Comparison of ENCODE assay signal across 32 cellular contexts in the genomic region with DNA sequence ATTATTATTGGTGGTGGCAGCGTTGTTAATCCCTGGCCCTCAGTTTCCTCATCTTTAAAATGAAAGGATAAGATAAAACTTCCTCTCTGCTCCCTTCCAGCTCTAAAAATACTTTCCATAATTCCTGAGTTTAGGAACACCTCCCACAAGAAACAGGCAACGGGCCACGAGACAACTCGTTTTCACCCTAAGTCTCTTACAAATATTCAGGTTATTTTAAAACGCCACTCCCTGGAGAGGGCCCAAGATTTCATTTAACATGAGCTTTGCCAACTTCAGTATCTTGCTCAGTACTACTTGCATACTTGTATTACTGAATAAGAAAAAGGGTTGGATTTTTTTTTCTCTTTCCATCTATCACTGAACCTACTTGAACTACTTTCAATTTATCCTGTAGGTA.
"Had no signal": no experiment of that assay in that cellular context is flagged by ENCODE, and none has a peak within 500 bp of the region (broad histone marks: within the 10 kb centered on the region; RNA-seq: fewer than 3 reads in every experiment).

No MANE protein-coding gene starts in this region.

- H3K4me1 ChIP-seq: adrenal gland, body of pancreas, breast epithelium had no signal

- ATAC-seq: activated CD8-positive, alpha-beta T cell treated with anti-CD3 and anti-CD28 coated beads for 36 hours; activated naive CD4-positive, alpha-beta T cell treated with anti-CD3 and anti-CD28 coated beads, Interleukin-2, amount 50 U/mL, for 72 hours; activated T-cell treated with anti-CD3 and anti-CD28 coated beads, Interleukin-2, amount 50 U/mL, for 4 hours; activated T-cell treated with anti-CD3 and anti-CD28 coated beads, Interleukin-2, amount 50 U/mL, for 72 hours; activated T-helper 17 cell treated with anti-CD3 and anti-CD28 coated beads, Interleukin-2, amount 50 U/mL, for 72 hours; body of pancreas; T-cell; T-helper 17 cell had no signal

- H3K36me3 ChIP-seq: adrenal gland, brain microvascular endothelial cell, breast epithelium had no signal

- H3K27ac ChIP-seq: adrenal gland, body of pancreas, brain microvascular endothelial cell, breast epithelium, VCaP had no signal

- H3K9me3 ChIP-seq: adrenal gland, body of pancreas, breast epithelium had no signal

- DNase-seq: activated B cell treated with CpG ODN at 0.5 μM for 24 hours; activated CD4-positive, alpha-beta memory T cell treated with anti-CD3 and anti-CD28 coated beads for 36 hours; activated CD4-positive, alpha-beta T cell treated with anti-CD3 and anti-CD28 coated beads for 4 hours; activated CD4-positive, alpha-beta T cell treated with anti-CD3 and anti-CD28 coated beads, Interleukin-2, amount 10 ng/mL, durations not matched to agents 24 days and 14 days; activated CD4-positive, alpha-beta T cell treated with anti-CD3 and anti-CD28 coated beads, Interleukin-2, amount 50 U/mL, for 1 hour; activated CD4-positive, alpha-beta T cell treated with anti-CD3 and anti-CD28 coated beads, Interleukin-2, amount 50 U/mL, for 4 hours; activated CD4-positive, CD25-positive, alpha-beta regulatory T cell treated with anti-CD3 and anti-CD28 coated beads, Interleukin-2, amount 50 U/mL, for 72 hours; activated CD8-positive, alpha-beta memory T cell treated with anti-CD3 and anti-CD28 coated beads, Interleukin-2, amount 50 U/mL, for 4 hours; activated CD8-positive, alpha-beta T cell treated with anti-CD3 and anti-CD28 coated beads for 36 hours; activated effector memory CD4-positive, alpha-beta T cell treated with anti-CD3 and anti-CD28 coated beads, Interleukin-2, amount 50 U/mL, for 16 hours; activated gamma-delta T cell treated with Interleukin-2 at 50 U/mL for 16 hours; activated naive CD4-positive, alpha-beta T cell; activated naive CD4-positive, alpha-beta T cell treated with anti-CD3 and anti-CD28 coated beads for 36 hours; activated naive CD4-positive, alpha-beta T cell treated with anti-CD3 and anti-CD28 coated beads, Interleukin-2, amount 50 U/mL, for 16 hours; activated naive CD8-positive, alpha-beta T cell treated with anti-CD3 and anti-CD28 coated beads for 36 hours; activated T-cell treated with anti-CD3 and anti-CD28 coated beads for 4 hours; activated T-cell treated with anti-CD3 and anti-CD28 coated beads, Interleukin-2, amount 50 U/mL, for 1 hour; activated T-cell treated with anti-CD3 and anti-CD28 coated beads, Interleukin-2, amount 50 U/mL, for 4 hours; activated T-cell treated with anti-CD3 and anti-CD28 coated beads, Interleukin-2, amount 50 U/mL, for 72 hours; adrenal gland; amniotic stem cell; aorta; body of pancreas; central memory CD4-positive, alpha-beta T cell; SW 1271; T-cell; T-helper 17 cell had no signal

- H3K4me3 ChIP-seq: adrenal gland, body of pancreas, breast epithelium had no signal

- H3K27me3 ChIP-seq: adrenal gland, body of pancreas, brain microvascular endothelial cell, breast epithelium had no signal
